ENCODE assay signal across 29 cellular contexts in genomic region chr2:44656460-44656859, GRCh38.
A peak's percentile ranks its signal among the peaks of the same experiment; 100 is the strongest.
DNase-seq lines count a peak whose midpoint lies in the region; ATAC-seq, FAIRE-seq and TF ChIP-seq lines count a peak whose summit lies in the region.
"Had no signal": no experiment of that assay in that cellular context is flagged by ENCODE, and none has a peak within 500 bp of the region (broad histone marks: within the 10 kb centered on the region; RNA-seq: fewer than 3 reads in every experiment).

No MANE protein-coding gene starts in this region.

- H2AFZ ChIP-seq in GM23338 (no peak overlapping the region), H1 (ENCODE audit: low read length) (no peak overlapping the region)

- POLR2A ChIA-PET in H1 (lab: Charles Lee; ENCODE audit: partially characterized antibody): no interaction called here

- H3K4me2 ChIP-seq in GM23338 (0 out of 2 replicates have a peak overlapping the region, but pooled peaks have one; percentile 1), H1 (ENCODE audit: insufficient read depth in 1 of 2, low read depth in 2 of 2, low read length in 2 of 2) (no peak overlapping the region)
- H3K4me2 ChIP-seq: A549; BLaER1 treated with 17β-estradiol and CSF1 and Interleukin-3, amounts not matched to agents 10 nM and 100 nM had no signal

- CTCF ChIA-PET in H1 (lab: Charles Lee; ENCODE audit: partially characterized antibody): interaction anchor here (0.7 to 1.3 kb wide), 3 partner anchors 11 to 177 kb away, joined by 3 to 8 read pairs (median 4); no protein-coding TSS in a partner anchor

- H3K9ac ChIP-seq in H1 (replicated peaks in 1 of 4; ENCODE audit: extremely low read depth in 1 of 4, low read depth in 3 of 4, low read length in 3 of 4): no peak overlapping the region
- H3K9ac ChIP-seq: BLaER1 treated with 17β-estradiol and CSF1 and Interleukin-3, amounts not matched to agents 10 nM and 100 nM had no signal

- ATAC-seq in GM23338 (peak; percentile 60), GM19023 (IDR thresholded peaks at IDR 0.05; ENCODE audit: unreplicated experiment) (no peak), sciatic nerve (no peak)
- ATAC-seq: A549, GM12878 had no signal

- TF ChIP-seq RAD21 in H1 (IDR thresholded peaks at IDR 0.05 in 1 of 2, conservative IDR thresholded peaks at IDR 0.05 in 1 of 2; ENCODE audit: low read depth in 2 of 2, low read length in 2 of 2): no peak

- H3K79me1 ChIP-seq in H1 (ENCODE audit: low read depth, low read length): no peaks in the 10 kb centered on the region

- no peak overlapping the region for H3K4me3 Mint-ChIP-seq in GM23338
- H3K4me3 Mint-ChIP-seq: B cell; CD4-positive, alpha-beta memory T cell; CD4-positive, CD25-positive, alpha-beta regulatory T cell; CD8-positive, alpha-beta memory T cell had no signal

- no peak for TF ChIP-seq EP300 in H1 (IDR thresholded peaks at IDR 0.05; ENCODE audit: borderline replicate concordance in 1 of 2, low read depth in 2 of 2, low read length in 2 of 2)

- H4K5ac ChIP-seq in H1 (ENCODE audit: insufficient read length, low read depth, low read length): peak overlapping the region; percentile 10

- H2BK5ac ChIP-seq in H1 (ENCODE audit: low read depth, low read length): no peak overlapping the region

- H3K79me2 ChIP-seq in GM23338 (replicated peaks; ENCODE audit: insufficient read depth): no peaks in the 10 kb centered on the region
- no peaks in the 10 kb centered on the region for H3K79me2 ChIP-seq in H1 (ENCODE audit: control insufficient read depth in 1 of 2, insufficient read depth in 2 of 2, low read length in 2 of 2)

- H3K18ac ChIP-seq in H1 (ENCODE audit: extremely low read depth, low read length): no peak overlapping the region

- no peak overlapping the region for H2AK5ac ChIP-seq in H1 (ENCODE audit: low read depth, low read length)

- H3K27me3 ChIP-seq in GM23338 (ENCODE audit: insufficient read depth) (no peaks in the 10 kb centered on the region), H1 (replicated peaks in 1 of 4; ENCODE audit: control insufficient read depth in 3 of 4, extremely low read depth in 1 of 4, insufficient read depth in 3 of 4, low read length in 3 of 4) (peaks cover 0 to 1% (median 0%) of the 10 kb centered on the region in 4 experiments; a peak in 1 of 7 replicates)
- H3K27me3 ChIP-seq: BLaER1 treated with 17β-estradiol and CSF1 and Interleukin-3, amounts not matched to agents 10 nM and 100 nM had no signal

- H3K9me2 ChIP-seq in GM23338 (ENCODE audit: insufficient read depth): no peaks in the 10 kb centered on the region

- no peak for FAIRE-seq in H1 (lab: Jason Lieb, UNC)
- FAIRE-seq: A549, GM12878, GM12892, GM18507, GM19239 had no signal

- no peak overlapping the region for H4K91ac ChIP-seq in H1 (replicated peaks; ENCODE audit: insufficient read length, low read length)

- H3K4ac ChIP-seq in H1 (replicated peaks; ENCODE audit: insufficient read length, low read depth, low read length): no peak overlapping the region

- intact Hi-C loops in sciatic nerve (cut with DNase I): no loop called here

- H3K14ac ChIP-seq in H1 (ENCODE audit: insufficient read length): no peak overlapping the region

- H3K23me2 ChIP-seq in H1 (ENCODE audit: low read depth, low read length): no peaks in the 10 kb centered on the region

- TF ChIP-seq POLR2A in H1 (IDR thresholded peaks at IDR 0.05; ENCODE audit: control extremely low read depth in 1 of 2, low read depth in 2 of 2, low read length in 2 of 2): no peak

- no peaks in the 10 kb centered on the region for H3F3A ChIP-seq in GM23338 (replicated peaks; ENCODE audit: low read depth)

- peaks cover 1% of the 10 kb centered on the region for H3K27me3 Mint-ChIP-seq in GM23338 (ENCODE audit: insufficient read depth, low read depth, poor library complexity)
- H3K27me3 Mint-ChIP-seq: B cell; CD4-positive, alpha-beta memory T cell; CD4-positive, CD25-positive, alpha-beta regulatory T cell; CD8-positive, alpha-beta memory T cell had no signal

- H3K4me1 ChIP-seq in GM23338 (ENCODE audit: insufficient read depth) (peaks cover 39% of the 10 kb centered on the region), H1 (replicated peaks in 1 of 4; ENCODE audit: control insufficient read depth in 3 of 4, insufficient read depth in 4 of 4, low read length in 3 of 4) (peaks cover 0 to 11% (median 4%) of the 10 kb centered on the region in 4 experiments; a peak in 3 of 7 replicates)
- H3K4me1 ChIP-seq: A549; BLaER1 treated with 17β-estradiol and CSF1 and Interleukin-3, amounts not matched to agents 10 nM and 100 nM had no signal

- H3K36me3 Mint-ChIP-seq in GM23338 (ENCODE audit: low read depth): no peaks in the 10 kb centered on the region
- H3K36me3 Mint-ChIP-seq: CD4-positive, alpha-beta memory T cell; CD4-positive, CD25-positive, alpha-beta regulatory T cell had no signal

- H3K4me1 Mint-ChIP-seq in GM23338: peaks cover 34% of the 10 kb centered on the region
- H3K4me1 Mint-ChIP-seq: B cell had no signal

- H3K9me3 ChIP-seq in H1 (ENCODE audit: insufficient read depth in 2 of 2, low read depth in 1 of 2, low read length in 1 of 2): no peaks in the 10 kb centered on the region
- H3K9me3 ChIP-seq: A549; BLaER1 treated with 17β-estradiol and CSF1 and Interleukin-3, amounts not matched to agents 10 nM and 100 nM had no signal

- no peak for DNase-seq in GM23338 (ENCODE audit: low spot score)
- peak; percentile 38 for DNase-seq in NCI-H146 (lab: John Stamatoyannopoulos, UW)
- DNase-seq in NCI-H69 (lab: John Stamatoyannopoulos, UW): peak; percentile 31
- DNase-seq in H1 (ENCODE audit: low read depth in 1 of 2, low spot score in 2 of 2): no peak
- DNase-seq in HuH-7 (ENCODE audit: low spot score): no peak
- DNase-seq in sciatic nerve (ENCODE audit: low spot score): no peak
- no peak for DNase-seq in foreskin fibroblast
- DNase-seq: AML-193; CD4-positive, alpha-beta memory T cell; CD4-positive, CD25-positive, alpha-beta regulatory T cell; CD8-positive, alpha-beta memory T cell; COR-L47; DMS 273 treated with DMSO at 0.1 percent for 48 hours; DMS153; DMS53; DMS79; DND-41; EL; GDM1 had no signal

- H3K36me3 ChIP-seq in GM23338 (ENCODE audit: insufficient read depth) (no peaks in the 10 kb centered on the region), H1 (ENCODE audit: control insufficient read depth in 2 of 4, insufficient read depth in 4 of 4, low read length in 3 of 4) (no peaks in the 10 kb centered on the region)
- H3K36me3 ChIP-seq: BLaER1 treated with 17β-estradiol and CSF1 and Interleukin-3, amounts not matched to agents 10 nM and 100 nM had no signal

- H2BK20ac ChIP-seq in H1 (ENCODE audit: low read length): no peak overlapping the region

- no peak overlapping the region for H2BK120ac ChIP-seq in H1 (replicated peaks; ENCODE audit: low read depth, low read length)

- no peak overlapping the region for H2BK12ac ChIP-seq in H1 (ENCODE audit: low read depth, low read length)

- no peak overlapping the region for H2BK15ac ChIP-seq in H1 (ENCODE audit: low read length)

- H3K4me3 ChIP-seq in GM23338: no peak overlapping the region
- no peak overlapping the region for H3K4me3 ChIP-seq in H1 (ENCODE audit: extremely low read depth in 1 of 4, insufficient read depth in 2 of 4, low read depth in 3 of 4, low read length in 4 of 4)
- no peak overlapping the region for H3K4me3 ChIP-seq in foreskin fibroblast (ENCODE audit: low read depth in 1 of 2, low read length in 2 of 2)
- H3K4me3 ChIP-seq: A549; BLaER1 treated with 17β-estradiol and CSF1 and Interleukin-3, amounts not matched to agents 10 nM and 100 nM; GM12878 had no signal

- H3K56ac ChIP-seq in H1 (replicated peaks; ENCODE audit: insufficient read length, low read depth, low read length): no peak overlapping the region

- no peak overlapping the region for H3K23ac ChIP-seq in H1 (ENCODE audit: insufficient read length)

- TF ChIP-seq CTCF in GM23338 (conservative IDR thresholded peaks at IDR 0.05; ENCODE audit: low read depth in 2 of 2): no peak
- no peak for TF ChIP-seq CTCF in H1 (IDR thresholded peaks at IDR 0.05; ENCODE audit: control extremely low read depth in 1 of 3, insufficient read depth in 1 of 3, low read depth in 1 of 3, low read length in 3 of 3)
- no peak for TF ChIP-seq CTCF in foreskin fibroblast (IDR thresholded peaks at IDR 0.05; ENCODE audit: low read depth, low read length)

- H3K9me3 Mint-ChIP-seq in GM23338: no peaks in the 10 kb centered on the region
- H3K9me3 Mint-ChIP-seq: CD4-positive, alpha-beta memory T cell; CD4-positive, CD25-positive, alpha-beta regulatory T cell; CD8-positive, alpha-beta memory T cell had no signal

- no peak overlapping the region for H4K8ac ChIP-seq in H1 (ENCODE audit: extremely low read depth, insufficient read depth, low read length)

- 20% methylated on average over 2 of the region's 2 CpGs; no CpG with 5 or more reads in 1 of the 2 experiments for WGBS in H1 (ENCODE audit: extremely low coverage in 1 of 2, insufficient coverage in 1 of 2, insufficient read length in 1 of 2, insufficient replicate concordance in 2 of 2, low coverage in 1 of 2, low lambda C conversion rate in 2 of 2, missing lambda C conversion rate in 1 of 2), 2 experiments

- H4K20me1 ChIP-seq in GM23338 (replicated peaks; ENCODE audit: insufficient read depth): no peaks in the 10 kb centered on the region
- H4K20me1 ChIP-seq in H1 (replicated peaks in 1 of 2; ENCODE audit: control insufficient read depth in 1 of 2, insufficient read depth in 2 of 2, low read length in 2 of 2): no peaks in the 10 kb centered on the region
- H4K20me1 ChIP-seq: BLaER1 treated with 17β-estradiol and CSF1 and Interleukin-3, amounts not matched to agents 10 nM and 100 nM had no signal

- H3K27ac Mint-ChIP-seq in GM23338: peak overlapping the region; percentile 11; the same call in 1 of the 2 replicates
- H3K27ac Mint-ChIP-seq: B cell; CD4-positive, alpha-beta memory T cell had no signal

- H3K27ac ChIP-seq in GM23338 (ENCODE audit: low read depth) (no peak overlapping the region), H1 (ENCODE audit: low read depth, low read length) (no peak overlapping the region)
- H3K27ac ChIP-seq: 22Rv1; A549; BLaER1 treated with 17β-estradiol and CSF1 and Interleukin-3, amounts not matched to agents 10 nM and 100 nM; C4-2B had no signal

TF ChIP-seq in GM23338, 12 proteins besides CTCF, POLR2A, EP300 and RAD21 (continues in another document):
- TF ChIP-seq ZNF114 (CRISPR knock-in tag; IDR thresholded peaks at IDR 0.05): no peak
- no peak for TF ChIP-seq NANOG (IDR thresholded peaks at IDR 0.05; ENCODE audit: borderline replicate concordance)
- no peak for TF ChIP-seq STAT1 (IDR thresholded peaks at IDR 0.05; ENCODE audit: unreplicated experiment)
- no peak for TF ChIP-seq EZH2 (IDR thresholded peaks at IDR 0.05; ENCODE audit: low read depth, unreplicated experiment)

TF ChIP-seq in H1, 55 proteins besides CTCF, POLR2A, EP300 and RAD21 (continues in another document):
- no peak for TF ChIP-seq KDM4A (IDR thresholded peaks at IDR 0.05; ENCODE audit: low read depth, low read length, severe bottlenecking)
- TF ChIP-seq RXRA (IDR thresholded peaks at IDR 0.05; ENCODE audit: insufficient read depth, low read depth, low read length): no peak
- no peak for TF ChIP-seq RBBP5 (IDR thresholded peaks at IDR 0.05; ENCODE audit: borderline replicate concordance, low read depth, low read length)
- TF ChIP-seq SP2 (IDR thresholded peaks at IDR 0.05; ENCODE audit: low read length): no peak

Comparison
In these comparisons a context has a peak if more than half of its experiments do, and no peak if none do; other contexts are left out.
1. DNase-seq: peak in NCI-H146 (single experiment) and NCI-H69 (single experiment); none in GM23338 (single experiment), H1 (0 of 2), HuH-7 (single experiment), sciatic nerve (single experiment) and foreskin fibroblast (0 of 2).